Comparison of ENCODE assay signal across 1 cellular context in the genomic region with DNA sequence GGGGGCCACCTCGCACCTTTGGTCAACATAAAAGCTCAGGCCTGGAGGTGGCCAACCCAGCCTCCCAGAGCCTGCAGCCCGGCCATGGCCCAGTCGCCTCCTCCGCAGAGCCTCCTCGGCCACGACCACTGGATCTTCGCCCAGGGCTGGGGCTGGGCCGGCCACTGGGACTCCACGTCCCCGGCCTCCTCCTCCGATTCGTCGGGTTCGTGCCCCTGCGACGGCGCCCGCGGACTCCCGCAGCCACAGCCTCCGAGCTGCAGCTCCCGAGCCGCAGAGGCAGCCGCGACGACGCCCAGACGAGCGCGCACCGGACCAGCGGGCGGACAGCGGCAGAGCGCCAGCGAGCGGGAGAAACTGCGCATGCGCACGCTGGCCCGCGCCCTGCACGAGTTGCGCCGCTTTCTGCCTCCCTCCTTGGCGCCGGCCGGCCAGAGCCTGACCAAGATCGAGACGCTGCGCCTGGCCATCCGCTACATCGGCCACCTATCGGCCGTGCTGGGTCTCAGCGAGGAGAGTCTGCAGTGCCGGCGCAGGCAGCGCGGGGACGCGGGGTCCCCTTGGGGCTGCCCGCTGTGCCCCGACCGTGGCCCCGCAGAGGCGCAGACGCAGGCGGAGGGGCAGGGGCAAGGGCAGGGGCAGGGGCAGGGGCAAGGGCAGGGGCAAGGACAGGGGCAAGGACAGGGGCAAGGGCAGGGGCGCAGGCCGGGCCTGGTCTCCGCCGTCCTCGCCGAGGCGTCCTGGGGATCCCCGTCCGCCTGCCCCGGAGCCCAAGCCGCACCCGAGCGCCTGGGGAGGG.
TF ChIP-seq lines count a peak whose summit lies in the region.

TSS of gene MESP2 (plus strand) at position 59 of the 799 bp plus-strand sequence. CDS start at position 85, 26 bp downstream.

TF ChIP-seq in K562, 482 proteins besides CTCF, POLR2A, EP300 and RAD21 (continued from another document and continues in another):
- TF ChIP-seq, protein P1, sequence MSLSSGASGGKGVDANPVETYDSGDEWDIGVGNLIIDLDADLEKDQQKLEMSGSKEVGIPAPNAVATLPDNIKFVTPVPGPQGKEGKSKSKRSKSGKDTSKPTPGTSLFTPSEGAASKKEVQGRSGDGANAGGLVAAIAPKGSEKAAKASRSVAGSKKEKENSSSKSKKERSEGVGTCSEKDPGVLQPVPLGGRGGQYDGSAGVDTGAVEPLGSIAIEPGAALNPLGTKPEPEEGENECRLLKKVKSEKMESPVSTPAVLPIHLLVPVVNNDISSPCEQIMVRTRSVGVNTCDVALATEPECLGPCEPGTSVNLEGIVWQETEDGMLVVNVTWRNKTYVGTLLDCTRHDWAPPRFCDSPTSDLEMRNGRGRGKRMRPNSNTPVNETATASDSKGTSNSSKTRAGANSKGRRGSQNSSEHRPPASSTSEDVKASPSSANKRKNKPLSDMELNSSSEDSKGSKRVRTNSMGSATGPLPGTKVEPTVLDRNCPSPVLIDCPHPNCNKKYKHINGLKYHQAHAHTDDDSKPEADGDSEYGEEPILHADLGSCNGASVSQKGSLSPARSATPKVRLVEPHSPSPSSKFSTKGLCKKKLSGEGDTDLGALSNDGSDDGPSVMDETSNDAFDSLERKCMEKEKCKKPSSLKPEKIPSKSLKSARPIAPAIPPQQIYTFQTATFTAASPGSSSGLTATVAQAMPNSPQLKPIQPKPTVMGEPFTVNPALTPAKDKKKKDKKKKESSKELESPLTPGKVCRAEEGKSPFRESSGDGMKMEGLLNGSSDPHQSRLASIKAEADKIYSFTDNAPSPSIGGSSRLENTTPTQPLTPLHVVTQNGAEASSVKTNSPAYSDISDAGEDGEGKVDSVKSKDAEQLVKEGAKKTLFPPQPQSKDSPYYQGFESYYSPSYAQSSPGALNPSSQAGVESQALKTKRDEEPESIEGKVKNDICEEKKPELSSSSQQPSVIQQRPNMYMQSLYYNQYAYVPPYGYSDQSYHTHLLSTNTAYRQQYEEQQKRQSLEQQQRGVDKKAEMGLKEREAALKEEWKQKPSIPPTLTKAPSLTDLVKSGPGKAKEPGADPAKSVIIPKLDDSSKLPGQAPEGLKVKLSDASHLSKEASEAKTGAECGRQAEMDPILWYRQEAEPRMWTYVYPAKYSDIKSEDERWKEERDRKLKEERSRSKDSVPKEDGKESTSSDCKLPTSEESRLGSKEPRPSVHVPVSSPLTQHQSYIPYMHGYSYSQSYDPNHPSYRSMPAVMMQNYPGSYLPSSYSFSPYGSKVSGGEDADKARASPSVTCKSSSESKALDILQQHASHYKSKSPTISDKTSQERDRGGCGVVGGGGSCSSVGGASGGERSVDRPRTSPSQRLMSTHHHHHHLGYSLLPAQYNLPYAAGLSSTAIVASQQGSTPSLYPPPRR (CRISPR knock-in tag; IDR thresholded peaks at IDR 0.05; ENCODE audit: borderline replicate concordance): no peak
- no peak for TF ChIP-seq SLC30A9 (CRISPR knock-in tag; IDR thresholded peaks at IDR 0.05)
- no peak for TF ChIP-seq MTA2 (IDR thresholded peaks at IDR 0.05; ENCODE audit: low read depth)
- TF ChIP-seq E2F4 (CRISPR knock-in tag; IDR thresholded peaks at IDR 0.05; ENCODE audit: low read depth): peak; percentile 41; the same call in 1 of the 2 replicates
- no peak for TF ChIP-seq MBD2 (IDR thresholded peaks at IDR 0.05; ENCODE audit: borderline replicate concordance, low read depth)
- TF ChIP-seq ZNF431 (CRISPR knock-in tag; IDR thresholded peaks at IDR 0.05): peak; percentile 66; the same call in 1 of the 2 replicates
- peak; percentile 62 for TF ChIP-seq HNRNPLL (IDR thresholded peaks at IDR 0.05; ENCODE audit: low read depth, low read length, poor library complexity, severe bottlenecking)
- no peak for TF ChIP-seq POLR2AphosphoS5 (IDR thresholded peaks at IDR 0.05; ENCODE audit: control insufficient read depth, insufficient read depth, low read depth, low read length)
- no peak for TF ChIP-seq ZNF696 (CRISPR knock-in tag; conservative IDR thresholded peaks at IDR 0.05)
- TF ChIP-seq PCBP1 (IDR thresholded peaks at IDR 0.05; ENCODE audit: low read depth, low read length, poor library complexity, severe bottlenecking): no peak
- TF ChIP-seq GMEB1 (CRISPR knock-in tag; IDR thresholded peaks at IDR 0.05): peak; percentile 65
- peak; percentile 52; the same call in 1 of the 2 replicates for TF ChIP-seq MTA3 (IDR thresholded peaks at IDR 0.05; ENCODE audit: borderline replicate concordance)
- TF ChIP-seq KDM5B (IDR thresholded peaks at IDR 0.05; ENCODE audit: insufficient replicate concordance, low read depth, low read length): peak; percentile 65
- TF ChIP-seq, protein P2, sequence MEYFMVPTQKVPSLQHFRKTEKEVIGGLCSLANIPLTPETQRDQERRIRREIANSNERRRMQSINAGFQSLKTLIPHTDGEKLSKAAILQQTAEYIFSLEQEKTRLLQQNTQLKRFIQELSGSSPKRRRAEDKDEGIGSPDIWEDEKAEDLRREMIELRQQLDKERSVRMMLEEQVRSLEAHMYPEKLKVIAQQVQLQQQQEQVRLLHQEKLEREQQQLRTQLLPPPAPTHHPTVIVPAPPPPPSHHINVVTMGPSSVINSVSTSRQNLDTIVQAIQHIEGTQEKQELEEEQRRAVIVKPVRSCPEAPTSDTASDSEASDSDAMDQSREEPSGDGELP (CRISPR knock-in tag; IDR thresholded peaks at IDR 0.05; ENCODE audit: borderline replicate concordance): peak; percentile 54; the same call in 1 of the 2 replicates
- peak; percentile 72; the same call in 1 of the 2 replicates for TF ChIP-seq SMAD4 (CRISPR knock-in tag; conservative IDR thresholded peaks at IDR 0.05)
- TF ChIP-seq, protein P3, sequence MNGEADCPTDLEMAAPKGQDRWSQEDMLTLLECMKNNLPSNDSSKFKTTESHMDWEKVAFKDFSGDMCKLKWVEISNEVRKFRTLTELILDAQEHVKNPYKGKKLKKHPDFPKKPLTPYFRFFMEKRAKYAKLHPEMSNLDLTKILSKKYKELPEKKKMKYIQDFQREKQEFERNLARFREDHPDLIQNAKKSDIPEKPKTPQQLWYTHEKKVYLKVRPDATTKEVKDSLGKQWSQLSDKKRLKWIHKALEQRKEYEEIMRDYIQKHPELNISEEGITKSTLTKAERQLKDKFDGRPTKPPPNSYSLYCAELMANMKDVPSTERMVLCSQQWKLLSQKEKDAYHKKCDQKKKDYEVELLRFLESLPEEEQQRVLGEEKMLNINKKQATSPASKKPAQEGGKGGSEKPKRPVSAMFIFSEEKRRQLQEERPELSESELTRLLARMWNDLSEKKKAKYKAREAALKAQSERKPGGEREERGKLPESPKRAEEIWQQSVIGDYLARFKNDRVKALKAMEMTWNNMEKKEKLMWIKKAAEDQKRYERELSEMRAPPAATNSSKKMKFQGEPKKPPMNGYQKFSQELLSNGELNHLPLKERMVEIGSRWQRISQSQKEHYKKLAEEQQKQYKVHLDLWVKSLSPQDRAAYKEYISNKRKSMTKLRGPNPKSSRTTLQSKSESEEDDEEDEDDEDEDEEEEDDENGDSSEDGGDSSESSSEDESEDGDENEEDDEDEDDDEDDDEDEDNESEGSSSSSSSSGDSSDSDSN (IDR thresholded peaks at IDR 0.05; ENCODE audit: borderline replicate concordance in 1 of 2, low read depth in 2 of 2, low read length in 2 of 2): peak in 1 of 2 experiments; percentile 82; a peak in 3 of 4 replicates
- no peak for TF ChIP-seq ZNF444 (CRISPR knock-in tag; IDR thresholded peaks at IDR 0.05)
- no peak for TF ChIP-seq ZC3H11A (IDR thresholded peaks at IDR 0.05; ENCODE audit: low read depth, low read length)
- no peak for TF ChIP-seq NEUROD1 (IDR thresholded peaks at IDR 0.05; ENCODE audit: borderline replicate concordance, low read depth, low read length, partially characterized antibody)
- TF ChIP-seq, protein P4, sequence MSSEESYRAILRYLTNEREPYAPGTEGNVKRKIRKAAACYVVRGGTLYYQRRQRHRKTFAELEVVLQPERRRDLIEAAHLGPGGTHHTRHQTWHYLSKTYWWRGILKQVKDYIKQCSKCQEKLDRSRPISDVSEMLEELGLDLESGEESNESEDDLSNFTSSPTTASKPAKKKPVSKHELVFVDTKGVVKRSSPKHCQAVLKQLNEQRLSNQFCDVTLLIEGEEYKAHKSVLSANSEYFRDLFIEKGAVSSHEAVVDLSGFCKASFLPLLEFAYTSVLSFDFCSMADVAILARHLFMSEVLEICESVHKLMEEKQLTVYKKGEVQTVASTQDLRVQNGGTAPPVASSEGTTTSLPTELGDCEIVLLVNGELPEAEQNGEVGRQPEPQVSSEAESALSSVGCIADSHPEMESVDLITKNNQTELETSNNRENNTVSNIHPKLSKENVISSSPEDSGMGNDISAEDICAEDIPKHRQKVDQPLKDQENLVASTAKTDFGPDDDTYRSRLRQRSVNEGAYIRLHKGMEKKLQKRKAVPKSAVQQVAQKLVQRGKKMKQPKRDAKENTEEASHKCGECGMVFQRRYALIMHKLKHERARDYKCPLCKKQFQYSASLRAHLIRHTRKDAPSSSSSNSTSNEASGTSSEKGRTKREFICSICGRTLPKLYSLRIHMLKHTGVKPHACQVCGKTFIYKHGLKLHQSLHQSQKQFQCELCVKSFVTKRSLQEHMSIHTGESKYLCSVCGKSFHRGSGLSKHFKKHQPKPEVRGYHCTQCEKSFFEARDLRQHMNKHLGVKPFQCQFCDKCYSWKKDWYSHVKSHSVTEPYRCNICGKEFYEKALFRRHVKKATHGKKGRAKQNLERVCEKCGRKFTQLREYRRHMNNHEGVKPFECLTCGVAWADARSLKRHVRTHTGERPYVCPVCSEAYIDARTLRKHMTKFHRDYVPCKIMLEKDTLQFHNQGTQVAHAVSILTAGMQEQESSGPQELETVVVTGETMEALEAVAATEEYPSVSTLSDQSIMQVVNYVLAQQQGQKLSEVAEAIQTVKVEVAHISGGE (CRISPR knock-in tag; IDR thresholded peaks at IDR 0.05): peak in 1 of 3 experiments; percentile 59; a peak in 2 of 6 replicates
- no peak for TF ChIP-seq REST (CRISPR knock-in tag; IDR thresholded peaks at IDR 0.05; ENCODE audit: low read depth)
- TF ChIP-seq HNRNPL (IDR thresholded peaks at IDR 0.05; ENCODE audit: low read depth, low read length): peak; percentile 7; the same call in 1 of the 2 replicates
- TF ChIP-seq ERF (CRISPR knock-in tag; IDR thresholded peaks at IDR 0.05): peak; percentile 49; the same call in 1 of the 2 replicates
- peak; percentile 61; the same call in 1 of the 2 replicates for TF ChIP-seq MYC (IDR thresholded peaks at IDR 0.05; ENCODE audit: low read depth, low read length)
- no peak; the same call in 1 of the 2 replicates for TF ChIP-seq MYC (CRISPR knock-in tag; IDR thresholded peaks at IDR 0.05; ENCODE audit: borderline replicate concordance, low read depth)
- TF ChIP-seq STAT6 (CRISPR knock-in tag; IDR thresholded peaks at IDR 0.05): no peak; the same call in 1 of the 2 replicates
- no peak for TF ChIP-seq MEF2D (tag; conservative IDR thresholded peaks at IDR 0.05; ENCODE audit: low read depth)
- TF ChIP-seq ZNF143 (CRISPR knock-in tag; IDR thresholded peaks at IDR 0.05): 0 out of 2 replicates have a peak, but pooled peaks have one; percentile 18
- TF ChIP-seq ZNF668 (CRISPR knock-in tag; IDR thresholded peaks at IDR 0.05): no peak
